ENCODE assay signal across 25 cellular contexts in genomic region chr19:19205416-19206410, GRCh38. TPM values are rescaled to one million over a fixed set of nuclear protein-coding genes. Genes with fewer than 3 reads are reported as not detected.
DNase-seq lines count a peak whose midpoint lies in the region; ATAC-seq lines count a peak whose summit lies in the region.
"Had no signal": no experiment of that assay in that cellular context is flagged by ENCODE, and none has a peak within 500 bp of the region (broad histone marks: within the 10 kb centered on the region; RNA-seq: fewer than 3 reads in every experiment).

No MANE protein-coding gene starts in this region.

- H3K9me3 Mint-ChIP-seq in IgD-negative memory B cell, result peaks cover 0 to 4% (median 4%) of the 10 kb centered on the region in 3 donors
- H3K9me3 Mint-ChIP-seq: stimulated activated naive CD8-positive, alpha-beta T cell treated with anti-CD3 and anti-CD28 coated beads, Interleukin-15, Interleukin-2, amounts not matched to agents 100 ng/mL and 50 ng/mL, for 24 hours had no signal

- H3K4me1 ChIP-seq in mesendoderm (ENCODE audit: control insufficient read depth, low read depth, low read length), result no peaks in the 10 kb centered on the region
- H3K4me1 ChIP-seq in HAP-1, result peaks cover 4% of the 10 kb centered on the region; the same call in 1 of the 2 replicates

- no peak overlapping the region for H2BK5ac ChIP-seq in mesendoderm (ENCODE audit: low read length)

- H3K56ac ChIP-seq in mesendoderm (ENCODE audit: low read length), result no peak overlapping the region

- H3K36me3 ChIP-seq in mesendoderm (ENCODE audit: control insufficient read depth, insufficient read depth, low read length), result no peaks in the 10 kb centered on the region
- H3K36me3 ChIP-seq in HAP-1 (replicated peaks), result peaks cover 15% of the 10 kb centered on the region
- H3K36me3 ChIP-seq: pancreas, transverse colon had no signal

- no peak overlapping the region for H2AK5ac ChIP-seq in mesendoderm (ENCODE audit: low read length)

- WGBS in mesendoderm (ENCODE audit: extremely low coverage, insufficient coverage, low lambda C conversion rate), result no CpG with 5 or more reads among the region's 14 CpGs

- ATAC-seq in HG03342 (IDR thresholded peaks at IDR 0.05; ENCODE audit: unreplicated experiment), result no peak
- ATAC-seq: pancreas, SK-N-SH treated with all-trans-retinoic acid at 6 μM for 48 hours had no signal

- H3K4me3 ChIP-seq in mesendoderm (ENCODE audit: low read length) (no peak overlapping the region), HAP-1 (no peak overlapping the region)
- H3K4me3 ChIP-seq: pancreas, sigmoid colon, transverse colon had no signal

- DNase-seq in caudate nucleus (lab: John Stamatoyannopoulos, UW) (peak in 42 of 61 donors; percentile 10 to 85 (median 48)), mesendoderm (peak; percentile 24), superior temporal gyrus (ENCODE audit: extremely low spot score) (peak; percentile 25), HAP-1 (ENCODE audit: low spot score in 2 of 2) (no peak), NCI-H2029 treated with DMSO at 0.1 percent for 48 hours (lab: John Stamatoyannopoulos, UW) (no peak)
- DNase-seq: activated CD4-positive, alpha-beta T cell treated with anti-CD3 and anti-CD28 coated beads, Interleukin-2, amount 10 ng/mL, durations not matched to agents 7 days and 5 days; cerebellar nuclear complex; GDM1; mesenchymal stem cell; naive B cell; NCI-H1048; NCI-H187; NCI-H526; pancreas; RPMI8226; sigmoid colon; T-helper 2 cell; transverse colon had no signal

- no peaks in the 10 kb centered on the region for H3K36me3 Mint-ChIP-seq in IgD-negative memory B cell
- H3K36me3 Mint-ChIP-seq: activated naive CD8-positive, alpha-beta T cell; naive B cell had no signal

- H3K27me3 Mint-ChIP-seq in IgD-negative memory B cell, result peaks cover 12% of the 10 kb centered on the region

- H3K18ac ChIP-seq in mesendoderm (ENCODE audit: low read length), result no peak overlapping the region

- peaks cover 7% of the 10 kb centered on the region for H3K79me1 ChIP-seq in mesendoderm (ENCODE audit: low read length)

- H3K27ac ChIP-seq in caudate nucleus (ENCODE audit: low read depth, low read length) (peak overlapping the region; percentile 44), mesendoderm (ENCODE audit: low read depth, low read length) (no peak overlapping the region)
- H3K27ac ChIP-seq: epithelial cell of prostate, HL-60, pancreas, sigmoid colon, transverse colon had no signal

- no peak overlapping the region for H4K5ac ChIP-seq in mesendoderm (ENCODE audit: low read length)

- no peaks in the 10 kb centered on the region for H3K9me3 ChIP-seq in HAP-1
- H3K9me3 ChIP-seq: pancreas, sigmoid colon, transverse colon had no signal

- no peak overlapping the region for H3K4ac ChIP-seq in mesendoderm (ENCODE audit: low read depth, low read length)

- peaks cover 20 to 24% (median 23%) of the 10 kb centered on the region in 3 donors for H3K4me1 Mint-ChIP-seq in IgD-negative memory B cell

- H3K23ac ChIP-seq in mesendoderm (ENCODE audit: low read length), result no peak overlapping the region

- H3K27me3 ChIP-seq in mesendoderm (ENCODE audit: insufficient read depth, low read length, poor library complexity), result no peaks in the 10 kb centered on the region
- H3K27me3 ChIP-seq in HAP-1 (ENCODE audit: low read depth), result no peaks in the 10 kb centered on the region
- H3K27me3 ChIP-seq: pancreas had no signal

- H3K4me2 ChIP-seq in mesendoderm (ENCODE audit: low read length), result no peak overlapping the region

- no peak overlapping the region for H2BK120ac ChIP-seq in mesendoderm (ENCODE audit: low read depth, low read length)

- no peak overlapping the region for H4K8ac ChIP-seq in mesendoderm (ENCODE audit: low read depth, low read length)

- no peaks in the 10 kb centered on the region for H3K79me2 ChIP-seq in mesendoderm (ENCODE audit: control insufficient read depth, insufficient read depth, low read length)

- H3K9ac ChIP-seq in mesendoderm (ENCODE audit: low read length), result no peak overlapping the region

- in situ Hi-C loops in HAP-1 (cut with MboI; ENCODE audit: low sequenced_read_pairs), result no loop called here

- no peak overlapping the region for H2BK15ac ChIP-seq in mesendoderm (replicated peaks; ENCODE audit: low read depth)

- H3K27ac Mint-ChIP-seq in IgD-negative memory B cell, result peak overlapping the region in 2 of 3 donors; percentile 21 to 57
- H3K27ac Mint-ChIP-seq: naive B cell; stimulated activated naive CD8-positive, alpha-beta T cell treated with anti-CD3 and anti-CD28 coated beads, Interleukin-15, Interleukin-2, amounts not matched to agents 100 ng/mL and 50 ng/mL, for 24 hours had no signal

- H3K4me3 Mint-ChIP-seq in IgD-negative memory B cell, result peak overlapping the region in 2 of 4 donors; percentile 22 to 69
- H3K4me3 Mint-ChIP-seq: stimulated activated naive CD8-positive, alpha-beta T cell treated with anti-CD3 and anti-CD28 coated beads, Interleukin-15, Interleukin-2, amounts not matched to agents 100 ng/mL and 50 ng/mL, for 24 hours had no signal

RNA-seq across cellular contexts. Expression of gene NR2C2AP, which starts 2.5 kb away (rescaled TPM):
- polyA plus RNA-seq in IgD-negative memory B cell, result 37.6 TPM
- 11.3 TPM for polyA plus RNA-seq in mesendoderm (2013, experiment 1 of 2)
- 11.9 TPM for polyA plus RNA-seq in mesendoderm (2013, experiment 2 of 2)

RNA-seq across cellular contexts. Expression of gene NCAN, which starts 6.0 kb away (rescaled TPM):
- polyA plus RNA-seq in IgD-negative memory B cell, result not detected
- polyA plus RNA-seq in mesendoderm (2013, experiment 1 of 2), result 0.88 TPM
- polyA plus RNA-seq in mesendoderm (2013, experiment 2 of 2), result 0.84 TPM

RNA-seq across cellular contexts. Expression of gene RFXANK, which starts 13.7 kb away (rescaled TPM):
- polyA plus RNA-seq in IgD-negative memory B cell, result 91.4 TPM
- polyA plus RNA-seq in mesendoderm (2013, experiment 1 of 2), result 99.8 TPM
- polyA plus RNA-seq in mesendoderm (2013, experiment 2 of 2), result 105 TPM

RNA-seq across cellular contexts. Expression of gene BORCS8, which starts 13.8 kb away (rescaled TPM):
- 21.6 TPM for polyA plus RNA-seq in IgD-negative memory B cell
- 14.8 TPM for polyA plus RNA-seq in mesendoderm (2013, experiment 1 of 2)
- 13.9 TPM for polyA plus RNA-seq in mesendoderm (2013, experiment 2 of 2)

RNA-seq across cellular contexts. Expression of gene MEF2B, which starts 35.6 kb away (rescaled TPM):
- 1.8 TPM for polyA plus RNA-seq in IgD-negative memory B cell
- 0.28 TPM for polyA plus RNA-seq in mesendoderm (2013, experiment 1 of 2)
- 0.57 TPM for polyA plus RNA-seq in mesendoderm (2013, experiment 2 of 2)

Comparison
In these comparisons a context has a peak if more than half of its experiments do, and no peak if none do; other contexts are left out.
1. DNase-seq: peak in caudate nucleus (42 of 61), mesendoderm (single experiment) and superior temporal gyrus (single experiment); none in HAP-1 (0 of 2) and NCI-H2029 treated with DMSO at 0.1 percent for 48 hours (single experiment).